Comparison of ENCODE assay signal across 1 cellular context in genomic region chr10:45470098-45471012, GRCh38.
A peak's percentile ranks its signal among the peaks of the same experiment; 100 is the strongest.
TF ChIP-seq lines count a peak whose summit lies in the region.

No MANE protein-coding gene starts in this region.

TF ChIP-seq in K562, 482 proteins besides CTCF, POLR2A, EP300 and RAD21 (continued from another document and continues in another):
- TF ChIP-seq MXI1 (IDR thresholded peaks at IDR 0.05; ENCODE audit: low read depth, low read length) (peak; percentile 64; the same call in 1 of the 2 replicates), HDGF (IDR thresholded peaks at IDR 0.05) (no peak), RB1 (IDR thresholded peaks at IDR 0.05; ENCODE audit: low read depth) (peak; percentile 76), ZNF583 (CRISPR knock-in tag; IDR thresholded peaks at IDR 0.05) (no peak; the same call in 1 of the 2 replicates), POLR3G (IDR thresholded peaks at IDR 0.05; ENCODE audit: extremely low read depth, insufficient read length, insufficient replicate concordance) (no peak), POU5F1 (IDR thresholded peaks at IDR 0.05; ENCODE audit: borderline replicate concordance, low read depth, low read length, partially characterized antibody) (peak; percentile 30), MXD1 (CRISPR knock-in tag; IDR thresholded peaks at IDR 0.05; ENCODE audit: borderline replicate concordance, poor library complexity, severe bottlenecking) (no peak), ILK (tag; IDR thresholded peaks at IDR 0.05; ENCODE audit: borderline replicate concordance, low read depth) (no peak), ZNF165 (CRISPR knock-in tag; IDR thresholded peaks at IDR 0.05; ENCODE audit: borderline replicate concordance) (0 out of 2 replicates have a peak, but pooled peaks have one; percentile 69), KLF16 (IDR thresholded peaks at IDR 0.05) (peak; percentile 98), JUND (IDR thresholded peaks at IDR 0.05; ENCODE audit: borderline replicate concordance, low read depth, low read length) (peak; percentile 94), JUND (tag; IDR thresholded peaks at IDR 0.05; ENCODE audit: borderline replicate concordance, low read depth, low read length) (peak; percentile 86; the same call in 2 of the 3 replicates), ZNF644 (tag; IDR thresholded peaks at IDR 0.05; ENCODE audit: low read depth) (peak; percentile 94), BRF1 (IDR thresholded peaks at IDR 0.05; ENCODE audit: borderline replicate concordance, extremely low read depth, insufficient read length) (no peak), TCFL5 (CRISPR knock-in tag; conservative IDR thresholded peaks at IDR 0.05) (no peak; the same call in 1 of the 2 replicates), SNRNP70 (optimal IDR thresholded peaks at IDR 0.05; ENCODE audit: low read depth, low read length) (no peak), THRB (CRISPR knock-in tag; conservative IDR thresholded peaks at IDR 0.05) (no peak), DACH1 (IDR thresholded peaks at IDR 0.05; ENCODE audit: partially characterized antibody) (peak; percentile 80), ZNF316 (IDR thresholded peaks at IDR 0.05) (no peak), CBX3 (IDR thresholded peaks at IDR 0.05; ENCODE audit: borderline replicate concordance in 1 of 2, low read length in 2 of 2) (no peak; a peak in 2 of 3 replicates), ELF4 (CRISPR knock-in tag; IDR thresholded peaks at IDR 0.05) (peak; percentile 68), ZNF79 (CRISPR knock-in tag; IDR thresholded peaks at IDR 0.05; ENCODE audit: low read depth) (no peak; the same call in 1 of the 2 replicates), ZNF280B (CRISPR knock-in tag; IDR thresholded peaks at IDR 0.05) (no peak), PHB2 (IDR thresholded peaks at IDR 0.05; ENCODE audit: low read depth) (peak; percentile 98), SETDB1 (IDR thresholded peaks at IDR 0.05; ENCODE audit: low read length) (peak; percentile 57), BDP1 (IDR thresholded peaks at IDR 0.05; ENCODE audit: insufficient read depth, insufficient read length) (no peak), ZNF311 (CRISPR knock-in tag; IDR thresholded peaks at IDR 0.05) (peak; percentile 34), SMARCE1 (IDR thresholded peaks at IDR 0.05) (peak; percentile 100), LEF1 (IDR thresholded peaks at IDR 0.05) (peak; percentile 100)
- TF ChIP-seq, protein P1, sequence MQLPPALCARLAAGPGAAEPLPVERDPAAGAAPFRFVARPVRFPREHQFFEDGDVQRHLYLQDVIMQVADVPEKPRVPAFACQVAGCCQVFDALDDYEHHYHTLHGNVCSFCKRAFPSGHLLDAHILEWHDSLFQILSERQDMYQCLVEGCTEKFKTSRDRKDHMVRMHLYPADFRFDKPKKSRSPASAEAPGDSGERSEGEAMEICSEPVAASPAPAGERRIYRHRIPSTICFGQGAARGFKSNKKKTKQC (CRISPR knock-in tag; IDR thresholded peaks at IDR 0.05) = no peak
- TF ChIP-seq, protein P2, sequence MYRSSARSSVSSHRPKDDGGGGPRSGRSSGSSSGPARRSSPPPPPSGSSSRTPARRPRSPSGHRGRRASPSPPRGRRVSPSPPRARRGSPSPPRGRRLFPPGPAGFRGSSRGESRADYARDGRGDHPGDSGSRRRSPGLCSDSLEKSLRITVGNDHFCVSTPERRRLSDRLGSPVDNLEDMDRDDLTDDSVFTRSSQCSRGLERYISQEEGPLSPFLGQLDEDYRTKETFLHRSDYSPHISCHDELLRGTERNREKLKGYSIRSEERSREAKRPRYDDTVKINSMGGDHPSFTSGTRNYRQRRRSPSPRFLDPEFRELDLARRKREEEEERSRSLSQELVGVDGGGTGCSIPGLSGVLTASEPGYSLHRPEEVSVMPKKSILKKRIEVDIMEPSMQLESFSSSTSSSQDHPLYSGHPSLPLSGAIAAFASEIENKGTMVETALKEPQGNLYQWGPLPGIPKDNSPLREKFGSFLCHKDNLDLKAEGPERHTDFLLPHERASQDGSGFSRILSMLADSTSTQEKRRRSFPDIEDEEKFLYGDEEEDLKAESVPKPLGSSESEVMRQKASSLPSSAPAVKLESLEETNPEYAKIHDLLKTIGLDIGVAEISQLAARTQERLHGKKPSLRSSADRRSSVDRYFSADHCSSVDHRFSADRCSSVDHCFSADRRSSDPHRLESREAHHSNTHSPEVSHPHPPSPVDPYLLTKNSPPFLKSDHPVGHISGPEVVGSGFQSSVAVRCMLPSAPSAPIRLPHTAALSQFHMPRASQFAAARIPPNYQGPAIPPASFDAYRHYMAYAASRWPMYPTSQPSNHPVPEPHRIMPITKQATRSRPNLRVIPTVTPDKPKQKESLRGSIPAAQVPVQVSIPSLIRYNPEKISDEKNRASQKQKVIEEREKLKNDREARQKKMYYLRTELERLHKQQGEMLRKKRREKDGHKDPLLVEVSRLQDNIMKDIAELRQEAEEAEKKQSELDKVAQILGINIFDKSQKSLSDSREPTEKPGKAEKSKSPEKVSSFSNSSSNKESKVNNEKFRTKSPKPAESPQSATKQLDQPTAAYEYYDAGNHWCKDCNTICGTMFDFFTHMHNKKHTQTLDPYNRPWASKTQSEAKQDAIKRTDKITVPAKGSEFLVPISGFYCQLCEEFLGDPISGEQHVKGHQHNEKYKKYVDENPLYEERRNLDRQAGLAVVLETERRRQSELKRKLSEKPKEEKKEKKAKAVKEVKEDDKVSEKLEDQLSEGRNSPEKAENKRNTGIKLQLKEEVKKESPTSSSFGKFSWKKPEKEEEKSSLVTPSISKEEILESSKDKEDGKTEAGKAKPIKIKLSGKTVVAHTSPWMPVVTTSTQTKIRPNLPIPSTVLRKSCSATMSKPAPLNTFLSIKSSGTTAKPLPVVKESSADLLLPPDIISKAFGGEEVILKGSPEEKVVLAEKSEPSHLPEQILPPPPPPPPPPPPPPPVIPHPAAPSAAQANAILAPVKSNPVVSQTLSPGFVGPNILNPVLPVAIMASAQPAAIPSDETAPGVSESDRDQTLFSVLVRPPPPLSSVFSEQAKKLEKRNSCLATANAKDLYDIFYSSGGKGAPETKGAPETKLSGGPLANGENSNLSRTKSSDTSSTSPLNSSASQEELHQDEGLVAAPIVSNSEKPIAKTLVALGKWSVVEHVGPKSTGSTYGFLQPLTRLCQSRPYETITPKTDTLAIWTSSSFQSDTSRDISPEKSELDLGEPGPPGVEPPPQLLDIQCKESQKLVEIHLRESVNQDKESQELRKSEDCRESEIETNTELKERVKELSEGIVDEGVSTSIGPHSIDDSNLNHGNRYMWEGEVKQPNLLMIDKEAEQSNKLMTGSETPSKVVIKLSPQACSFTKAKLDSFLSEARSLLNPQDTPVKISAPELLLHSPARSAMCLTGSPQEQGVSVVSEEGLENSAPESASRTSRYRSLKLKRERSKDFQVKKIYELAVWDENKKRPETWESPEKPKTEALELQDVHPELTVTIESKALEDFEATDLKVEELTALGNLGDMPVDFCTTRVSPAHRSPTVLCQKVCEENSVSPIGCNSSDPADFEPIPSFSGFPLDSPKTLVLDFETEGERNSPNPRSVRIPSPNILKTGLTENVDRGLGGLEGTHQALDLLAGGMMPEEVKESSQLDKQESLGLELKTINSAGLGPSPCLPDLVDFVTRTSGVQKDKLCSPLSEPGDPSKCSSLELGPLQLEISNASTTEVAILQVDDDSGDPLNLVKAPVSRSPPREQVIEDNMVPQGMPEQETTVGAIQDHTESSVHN (IDR thresholded peaks at IDR 0.05; ENCODE audit: borderline replicate concordance in 1 of 2, low read depth in 1 of 2) = peak; percentile 92 to 95
- TF ChIP-seq, protein P3, sequence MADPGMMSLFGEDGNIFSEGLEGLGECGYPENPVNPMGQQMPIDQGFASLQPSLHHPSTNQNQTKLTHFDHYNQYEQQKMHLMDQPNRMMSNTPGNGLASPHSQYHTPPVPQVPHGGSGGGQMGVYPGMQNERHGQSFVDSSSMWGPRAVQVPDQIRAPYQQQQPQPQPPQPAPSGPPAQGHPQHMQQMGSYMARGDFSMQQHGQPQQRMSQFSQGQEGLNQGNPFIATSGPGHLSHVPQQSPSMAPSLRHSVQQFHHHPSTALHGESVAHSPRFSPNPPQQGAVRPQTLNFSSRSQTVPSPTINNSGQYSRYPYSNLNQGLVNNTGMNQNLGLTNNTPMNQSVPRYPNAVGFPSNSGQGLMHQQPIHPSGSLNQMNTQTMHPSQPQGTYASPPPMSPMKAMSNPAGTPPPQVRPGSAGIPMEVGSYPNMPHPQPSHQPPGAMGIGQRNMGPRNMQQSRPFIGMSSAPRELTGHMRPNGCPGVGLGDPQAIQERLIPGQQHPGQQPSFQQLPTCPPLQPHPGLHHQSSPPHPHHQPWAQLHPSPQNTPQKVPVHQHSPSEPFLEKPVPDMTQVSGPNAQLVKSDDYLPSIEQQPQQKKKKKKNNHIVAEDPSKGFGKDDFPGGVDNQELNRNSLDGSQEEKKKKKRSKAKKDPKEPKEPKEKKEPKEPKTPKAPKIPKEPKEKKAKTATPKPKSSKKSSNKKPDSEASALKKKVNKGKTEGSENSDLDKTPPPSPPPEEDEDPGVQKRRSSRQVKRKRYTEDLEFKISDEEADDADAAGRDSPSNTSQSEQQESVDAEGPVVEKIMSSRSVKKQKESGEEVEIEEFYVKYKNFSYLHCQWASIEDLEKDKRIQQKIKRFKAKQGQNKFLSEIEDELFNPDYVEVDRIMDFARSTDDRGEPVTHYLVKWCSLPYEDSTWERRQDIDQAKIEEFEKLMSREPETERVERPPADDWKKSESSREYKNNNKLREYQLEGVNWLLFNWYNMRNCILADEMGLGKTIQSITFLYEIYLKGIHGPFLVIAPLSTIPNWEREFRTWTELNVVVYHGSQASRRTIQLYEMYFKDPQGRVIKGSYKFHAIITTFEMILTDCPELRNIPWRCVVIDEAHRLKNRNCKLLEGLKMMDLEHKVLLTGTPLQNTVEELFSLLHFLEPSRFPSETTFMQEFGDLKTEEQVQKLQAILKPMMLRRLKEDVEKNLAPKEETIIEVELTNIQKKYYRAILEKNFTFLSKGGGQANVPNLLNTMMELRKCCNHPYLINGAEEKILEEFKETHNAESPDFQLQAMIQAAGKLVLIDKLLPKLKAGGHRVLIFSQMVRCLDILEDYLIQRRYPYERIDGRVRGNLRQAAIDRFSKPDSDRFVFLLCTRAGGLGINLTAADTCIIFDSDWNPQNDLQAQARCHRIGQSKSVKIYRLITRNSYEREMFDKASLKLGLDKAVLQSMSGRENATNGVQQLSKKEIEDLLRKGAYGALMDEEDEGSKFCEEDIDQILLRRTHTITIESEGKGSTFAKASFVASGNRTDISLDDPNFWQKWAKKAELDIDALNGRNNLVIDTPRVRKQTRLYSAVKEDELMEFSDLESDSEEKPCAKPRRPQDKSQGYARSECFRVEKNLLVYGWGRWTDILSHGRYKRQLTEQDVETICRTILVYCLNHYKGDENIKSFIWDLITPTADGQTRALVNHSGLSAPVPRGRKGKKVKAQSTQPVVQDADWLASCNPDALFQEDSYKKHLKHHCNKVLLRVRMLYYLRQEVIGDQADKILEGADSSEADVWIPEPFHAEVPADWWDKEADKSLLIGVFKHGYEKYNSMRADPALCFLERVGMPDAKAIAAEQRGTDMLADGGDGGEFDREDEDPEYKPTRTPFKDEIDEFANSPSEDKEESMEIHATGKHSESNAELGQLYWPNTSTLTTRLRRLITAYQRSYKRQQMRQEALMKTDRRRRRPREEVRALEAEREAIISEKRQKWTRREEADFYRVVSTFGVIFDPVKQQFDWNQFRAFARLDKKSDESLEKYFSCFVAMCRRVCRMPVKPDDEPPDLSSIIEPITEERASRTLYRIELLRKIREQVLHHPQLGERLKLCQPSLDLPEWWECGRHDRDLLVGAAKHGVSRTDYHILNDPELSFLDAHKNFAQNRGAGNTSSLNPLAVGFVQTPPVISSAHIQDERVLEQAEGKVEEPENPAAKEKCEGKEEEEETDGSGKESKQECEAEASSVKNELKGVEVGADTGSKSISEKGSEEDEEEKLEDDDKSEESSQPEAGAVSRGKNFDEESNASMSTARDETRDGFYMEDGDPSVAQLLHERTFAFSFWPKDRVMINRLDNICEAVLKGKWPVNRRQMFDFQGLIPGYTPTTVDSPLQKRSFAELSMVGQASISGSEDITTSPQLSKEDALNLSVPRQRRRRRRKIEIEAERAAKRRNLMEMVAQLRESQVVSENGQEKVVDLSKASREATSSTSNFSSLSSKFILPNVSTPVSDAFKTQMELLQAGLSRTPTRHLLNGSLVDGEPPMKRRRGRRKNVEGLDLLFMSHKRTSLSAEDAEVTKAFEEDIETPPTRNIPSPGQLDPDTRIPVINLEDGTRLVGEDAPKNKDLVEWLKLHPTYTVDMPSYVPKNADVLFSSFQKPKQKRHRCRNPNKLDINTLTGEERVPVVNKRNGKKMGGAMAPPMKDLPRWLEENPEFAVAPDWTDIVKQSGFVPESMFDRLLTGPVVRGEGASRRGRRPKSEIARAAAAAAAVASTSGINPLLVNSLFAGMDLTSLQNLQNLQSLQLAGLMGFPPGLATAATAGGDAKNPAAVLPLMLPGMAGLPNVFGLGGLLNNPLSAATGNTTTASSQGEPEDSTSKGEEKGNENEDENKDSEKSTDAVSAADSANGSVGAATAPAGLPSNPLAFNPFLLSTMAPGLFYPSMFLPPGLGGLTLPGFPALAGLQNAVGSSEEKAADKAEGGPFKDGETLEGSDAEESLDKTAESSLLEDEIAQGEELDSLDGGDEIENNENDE (IDR thresholded peaks at IDR 0.05; ENCODE audit: low read depth, low read length) = no peak
- TF ChIP-seq, protein P4, sequence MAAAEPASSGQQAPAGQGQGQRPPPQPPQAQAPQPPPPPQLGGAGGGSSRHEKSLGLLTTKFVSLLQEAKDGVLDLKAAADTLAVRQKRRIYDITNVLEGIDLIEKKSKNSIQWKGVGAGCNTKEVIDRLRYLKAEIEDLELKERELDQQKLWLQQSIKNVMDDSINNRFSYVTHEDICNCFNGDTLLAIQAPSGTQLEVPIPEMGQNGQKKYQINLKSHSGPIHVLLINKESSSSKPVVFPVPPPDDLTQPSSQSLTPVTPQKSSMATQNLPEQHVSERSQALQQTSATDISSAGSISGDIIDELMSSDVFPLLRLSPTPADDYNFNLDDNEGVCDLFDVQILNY (CRISPR knock-in tag; IDR thresholded peaks at IDR 0.05) = no peak
